ENCODE assay signal across 15 cellular contexts in genomic region chr5:116377276-116378006, GRCh38.
DNase-seq lines count a peak whose midpoint lies in the region; ATAC-seq and TF ChIP-seq lines count a peak whose summit lies in the region.
"Had no signal": no experiment of that assay in that cellular context is flagged by ENCODE, and none has a peak within 500 bp of the region (broad histone marks: within the 10 kb centered on the region; RNA-seq: fewer than 3 reads in every experiment).

No MANE protein-coding gene starts in this region.

- H4K20me1 ChIP-seq in BLaER1 treated with 17β-estradiol and CSF1 and Interleukin-3, amounts not matched to agents 10 nM and 100 nM = no peaks in the 10 kb centered on the region

- CTCF ChIA-PET in naive thymus-derived CD4-positive, alpha-beta T cell (lab: Charles Lee) = no interaction called here

- TF ChIP-seq CTCF in progenitor cell of endocrine pancreas (IDR thresholded peaks at IDR 0.05; ENCODE audit: unreplicated experiment) = no peak

- H3K27me3 Mint-ChIP-seq in progenitor cell of endocrine pancreas = peaks cover 4% of the 10 kb centered on the region
- no peaks in the 10 kb centered on the region for H3K27me3 Mint-ChIP-seq in naive thymus-derived CD4-positive, alpha-beta T cell
- H3K27me3 Mint-ChIP-seq: B cell; CD4-positive, CD25-positive, alpha-beta regulatory T cell had no signal

- peak overlapping the region in 4 of 11 experiments; percentile 24 to 37 (median 33); a peak in 4 of 22 replicates for H3K27ac ChIP-seq in BLaER1 treated with 17β-estradiol and CSF1 and Interleukin-3, amounts not matched to agents 10 nM and 100 nM
- H3K27ac ChIP-seq in naive thymus-derived CD4-positive, alpha-beta T cell (ENCODE audit: low read depth, low read length) = no peak overlapping the region
- H3K27ac ChIP-seq: A549, Peyer's patch had no signal

- intact Hi-C loops in naive thymus-derived CD4-positive, alpha-beta T cell (cut with micrococcal nuclease) = no loop called here

- no peaks in the 10 kb centered on the region for H3K36me3 Mint-ChIP-seq in progenitor cell of endocrine pancreas (ENCODE audit: insufficient read depth)
- peaks cover 0 to 85% (median 45%) of the 10 kb centered on the region in 5 donors for H3K36me3 Mint-ChIP-seq in naive thymus-derived CD4-positive, alpha-beta T cell

- H3K9me3 Mint-ChIP-seq in progenitor cell of endocrine pancreas (ENCODE audit: low read depth) = peaks cover 2% of the 10 kb centered on the region
- H3K9me3 Mint-ChIP-seq in naive thymus-derived CD4-positive, alpha-beta T cell = peaks cover 0 to 1% (median 0%) of the 10 kb centered on the region in 11 donors

- H3K9ac ChIP-seq in BLaER1 treated with 17β-estradiol and CSF1 and Interleukin-3, amounts not matched to agents 10 nM and 100 nM = no peak overlapping the region

- H3K4me3 ChIP-seq in BLaER1 treated with 17β-estradiol and CSF1 and Interleukin-3, amounts not matched to agents 10 nM and 100 nM = no peak overlapping the region
- H3K4me3 ChIP-seq in naive thymus-derived CD4-positive, alpha-beta T cell (ENCODE audit: low read length) = no peak overlapping the region
- H3K4me3 ChIP-seq: A549, Peyer's patch had no signal

- POLR2A ChIA-PET in naive thymus-derived CD4-positive, alpha-beta T cell (lab: Charles Lee) = no interaction called here

- peak overlapping the region; percentile 14 for H3K27ac Mint-ChIP-seq in progenitor cell of endocrine pancreas
- no peak overlapping the region for H3K27ac Mint-ChIP-seq in naive thymus-derived CD4-positive, alpha-beta T cell
- H3K27ac Mint-ChIP-seq: B cell had no signal

- no peaks in the 10 kb centered on the region for H3K27me3 ChIP-seq in BLaER1 treated with 17β-estradiol and CSF1 and Interleukin-3, amounts not matched to agents 10 nM and 100 nM
- H3K27me3 ChIP-seq in naive thymus-derived CD4-positive, alpha-beta T cell (ENCODE audit: control insufficient read depth in 2 of 2, insufficient read depth in 2 of 2, low read length in 2 of 2) = no peaks in the 10 kb centered on the region
- H3K27me3 ChIP-seq: Peyer's patch had no signal

- H3K9me3 ChIP-seq in BLaER1 treated with 17β-estradiol and CSF1 and Interleukin-3, amounts not matched to agents 10 nM and 100 nM (replicated peaks in 1 of 11) = peaks cover 0 to 8% (median 0%) of the 10 kb centered on the region in 11 experiments; a peak in 3 of 22 replicates
- H3K9me3 ChIP-seq in naive thymus-derived CD4-positive, alpha-beta T cell (ENCODE audit: control insufficient read depth in 2 of 3, low read length in 3 of 3) = no peaks in the 10 kb centered on the region
- H3K9me3 ChIP-seq: A549, Peyer's patch had no signal

- H3K36me3 ChIP-seq in BLaER1 treated with 17β-estradiol and CSF1 and Interleukin-3, amounts not matched to agents 10 nM and 100 nM = peaks cover 0 to 11% (median 0%) of the 10 kb centered on the region in 11 experiments; a peak in 2 of 22 replicates
- H3K36me3 ChIP-seq in naive thymus-derived CD4-positive, alpha-beta T cell (ENCODE audit: control insufficient read depth in 2 of 3, insufficient read depth in 3 of 3, low read length in 3 of 3) = no peaks in the 10 kb centered on the region
- H3K36me3 ChIP-seq: Peyer's patch had no signal

- peaks cover 9 to 38% (median 22%) of the 10 kb centered on the region in 10 experiments for H3K4me1 ChIP-seq in BLaER1 treated with 17β-estradiol and CSF1 and Interleukin-3, amounts not matched to agents 10 nM and 100 nM
- no peaks in the 10 kb centered on the region for H3K4me1 ChIP-seq in naive thymus-derived CD4-positive, alpha-beta T cell (ENCODE audit: control insufficient read depth in 2 of 2, insufficient read depth in 2 of 2, low read length in 2 of 2)
- H3K4me1 ChIP-seq: A549, Peyer's patch had no signal

- peak overlapping the region in 8 of 11 experiments; percentile 25 to 60 (median 46); a peak in 16 of 22 replicates for H3K4me2 ChIP-seq in BLaER1 treated with 17β-estradiol and CSF1 and Interleukin-3, amounts not matched to agents 10 nM and 100 nM
- H3K4me2 ChIP-seq: A549 had no signal

- peak; percentile 64 for DNase-seq in NCI-H69 (lab: John Stamatoyannopoulos, UW)
- peak; percentile 52 for DNase-seq in islet precursor cell
- DNase-seq in progenitor cell of endocrine pancreas (ENCODE audit: low spot score, unreplicated experiment) = no peak
- no peak for DNase-seq in naive thymus-derived CD4-positive, alpha-beta T cell
- DNase-seq: CD4-positive, CD25-positive, alpha-beta regulatory T cell; EL; GF-D8; Kasumi-1; NCI-H774; Peyer's patch had no signal

- peaks cover 32% of the 10 kb centered on the region for H3K4me1 Mint-ChIP-seq in progenitor cell of endocrine pancreas (ENCODE audit: low read depth)
- peaks cover 0 to 2% (median 0%) of the 10 kb centered on the region in 7 donors for H3K4me1 Mint-ChIP-seq in naive thymus-derived CD4-positive, alpha-beta T cell
- H3K4me1 Mint-ChIP-seq: B cell; CD4-positive, CD25-positive, alpha-beta regulatory T cell had no signal

- no peak overlapping the region for H3K4me3 Mint-ChIP-seq in progenitor cell of endocrine pancreas (ENCODE audit: low read depth)
- no peak overlapping the region for H3K4me3 Mint-ChIP-seq in naive thymus-derived CD4-positive, alpha-beta T cell
- H3K4me3 Mint-ChIP-seq: B cell; CD4-positive, CD25-positive, alpha-beta regulatory T cell had no signal

- no peak for ATAC-seq in HG03175 (IDR thresholded peaks at IDR 0.05; ENCODE audit: unreplicated experiment)
- no peak for ATAC-seq in naive thymus-derived CD4-positive, alpha-beta T cell
- ATAC-seq in HG03439 (IDR thresholded peaks at IDR 0.05; ENCODE audit: unreplicated experiment) = no peak
- ATAC-seq: A549 had no signal

Comparison
In these comparisons a context has a peak if more than half of its experiments do, and no peak if none do; other contexts are left out.
1. DNase-seq: peak in NCI-H69 (single experiment) and islet precursor cell (single experiment); none in progenitor cell of endocrine pancreas (single experiment) and naive thymus-derived CD4-positive, alpha-beta T cell (0 of 9).